ENCODE assay signal across 8 cellular contexts in genomic region chr17:48047113-48047740, GRCh38. TPM values are rescaled to one million over a fixed set of nuclear protein-coding genes. Genes with fewer than 3 reads are reported as not detected.
DNase-seq lines count a peak whose midpoint lies in the region; ATAC-seq, FAIRE-seq and TF ChIP-seq lines count a peak whose summit lies in the region.

No MANE protein-coding gene starts in this region.

- no peaks in the 10 kb centered on the region for H3K9me3 Mint-ChIP-seq in activated naive CD8-positive, alpha-beta T cell treated with anti-CD3 and anti-CD28 coated beads for 36 hours

- H3K27me3 Mint-ChIP-seq in activated naive CD8-positive, alpha-beta T cell treated with anti-CD3 and anti-CD28 coated beads for 36 hours = peaks cover 4% of the 10 kb centered on the region

- RAD21 ChIA-PET in HCT116 (lab: Charles Lee; ENCODE audit: low non-redundant PET in 1 of 2, low total read pairs in 2 of 2, uncharacterized antibody in 2 of 2, unreplicated experiment in 2 of 2) = no interaction called here

- no peak for FAIRE-seq in A549 (lab: Jason Lieb, UNC)

- TF ChIP-seq POLR2A in A549 (IDR thresholded peaks at IDR 0.05; ENCODE audit: low read length) = no peak; the same call in 1 of the 2 replicates
- TF ChIP-seq POLR2A in HCT116 (IDR thresholded peaks at IDR 0.05; ENCODE audit: borderline replicate concordance, extremely low read depth, insufficient read depth, insufficient read length) = peak; percentile 4
- no peak for TF ChIP-seq POLR2A in testis (IDR thresholded peaks at IDR 0.05)

- DNase-seq in A549 (ENCODE audit: low read depth in 1 of 2, low spot score in 1 of 2) (peak in 1 of 2 experiments; percentile 26), HCT116 (ENCODE audit: low read depth, low spot score) (no peak), left kidney (ENCODE audit: low read depth, low spot score) (peak; percentile 48), testis (no peak), anterior cingulate cortex (lab: John Stamatoyannopoulos, UW) (no peak)
- DNase-seq in activated naive CD8-positive, alpha-beta T cell treated with anti-CD3 and anti-CD28 coated beads for 36 hours = no peak
- DNase-seq in activated CD4-positive, CD25-positive, alpha-beta regulatory T cell (lab: John Stamatoyannopoulos, UW) = no peak

- CTCF ChIA-PET in A549 (lab: Yijun Ruan, JAX) (interaction anchor here (0.7 to 46.6 kb wide), 8 partner anchors 12 to 85 kb away, joined by 3 to 1398 read pairs (median 6); partner anchors contain the start of gene COPZ2), HCT116 (lab: Charles Lee) (interaction anchor here (3.4 to 3.5 kb wide), 2 partner anchors 21 to 22 kb away, joined by 24 to 37 read pairs; no protein-coding TSS in a partner anchor)

- ATAC-seq in A549 (no peak), HCT116 (no peak), HG02840 (IDR thresholded peaks at IDR 0.05; ENCODE audit: low FRiP score, unreplicated experiment) (no peak)

- no peak overlapping the region for H2AFZ ChIP-seq in HCT116 (ENCODE audit: low read depth, low read length, poor library complexity, severe bottlenecking)

- peaks cover 46% of the 10 kb centered on the region for H3K4me1 ChIP-seq in A549
- H3K4me1 ChIP-seq in HCT116 (ENCODE audit: control insufficient read depth in 1 of 2, insufficient read depth in 2 of 2, low read length in 2 of 2) = peaks cover 25 to 52% of the 10 kb centered on the region in 2 experiments
- H3K4me1 ChIP-seq in testis = peaks cover 31% of the 10 kb centered on the region

- H3K27ac ChIP-seq in A549 (peak overlapping the region; percentile 95 to 99), HCT116 (ENCODE audit: low read depth, low read length) (peak overlapping the region; percentile 90), testis (peak overlapping the region; percentile 98 to 99)

- 8% methylated on average over 26 of the region's 26 CpGs for WGBS in A549 (ENCODE audit: missing lambda C conversion rate)
- WGBS in testis, 2 donors = 3% methylated on average over 21 to 24 of the region's 26 CpGs

- H3K4me1 Mint-ChIP-seq in activated naive CD8-positive, alpha-beta T cell treated with anti-CD3 and anti-CD28 coated beads for 36 hours = peaks cover 48% of the 10 kb centered on the region

- H3K4me3 Mint-ChIP-seq in activated naive CD8-positive, alpha-beta T cell treated with anti-CD3 and anti-CD28 coated beads for 36 hours = peak overlapping the region; percentile 99

- TF ChIP-seq EP300 in A549 (IDR thresholded peaks at IDR 0.05) = no peak

- BruUV-seq in HCT116 (replicated peaks; lab: Mats Ljungman, UMichigan) = no TSS peak

- POLR2A ChIA-PET in A549 (lab: Yijun Ruan, JAX) (interaction anchor here (1.5 to 6.7 kb wide), 14 partner anchors 9 to 589 kb away, joined by 4 to 59 read pairs (median 11); partner anchors contain the start of genes CBX1, HOXB9 and SNX11), HCT116 (lab: Charles Lee) (interaction anchor here (4.0 to 4.7 kb wide), 2 partner anchors 15 to 21 kb away, joined by 45 to 114 read pairs; no protein-coding TSS in a partner anchor)

- H3K36me3 ChIP-seq in HCT116 (ENCODE audit: control insufficient read depth in 1 of 2, insufficient read depth in 2 of 2, low read length in 2 of 2) (peaks cover 17 to 19% of the 10 kb centered on the region in 2 experiments), testis (ENCODE audit: low read depth, missing control alignments) (no peaks in the 10 kb centered on the region)

- H3K9me3 ChIP-seq in A549 (no peaks in the 10 kb centered on the region), HCT116 (ENCODE audit: control insufficient read depth in 1 of 2, insufficient read depth in 1 of 2, low read depth in 1 of 2, low read length in 2 of 2) (no peaks in the 10 kb centered on the region), testis (no peaks in the 10 kb centered on the region)

- no peaks in the 10 kb centered on the region for H3K27me3 ChIP-seq in HCT116 (ENCODE audit: insufficient read depth, low read length)
- no peaks in the 10 kb centered on the region for H3K27me3 ChIP-seq in testis

- peak overlapping the region; percentile 79 for H3K4me3 ChIP-seq in A549
- peak overlapping the region; percentile 64 to 67 for H3K4me3 ChIP-seq in HCT116 (replicated peaks in 1 of 2; ENCODE audit: low read depth in 1 of 2, low read length in 2 of 2)
- H3K4me3 ChIP-seq in testis = peak overlapping the region; percentile 80 to 96

- H3K27ac Mint-ChIP-seq in activated naive CD8-positive, alpha-beta T cell treated with anti-CD3 and anti-CD28 coated beads for 36 hours = peak overlapping the region; percentile 100

- intact Hi-C loops in HCT116 (cut with micrococcal nuclease) = no loop called here
- intact Hi-C loops in testis (cut with DNase I; ENCODE audit: low total_unique reads) = no loop called here

- H4K20me1 ChIP-seq in HCT116 (ENCODE audit: insufficient read depth) = no peaks in the 10 kb centered on the region

- H3K36me3 Mint-ChIP-seq in activated naive CD8-positive, alpha-beta T cell treated with anti-CD3 and anti-CD28 coated beads for 36 hours = peaks cover 51% of the 10 kb centered on the region

- TF ChIP-seq CTCF in A549 (IDR thresholded peaks at IDR 0.05) (no peak), HCT116 (IDR thresholded peaks at IDR 0.05 in 2 of 3, conservative IDR thresholded peaks at IDR 0.05 in 1 of 3; ENCODE audit: borderline replicate concordance in 1 of 3, insufficient read depth in 1 of 3, low read depth in 2 of 3, low read length in 2 of 3) (no peak), testis (IDR thresholded peaks at IDR 0.05) (no peak)

- no peaks in the 10 kb centered on the region for H3K9me2 ChIP-seq in HCT116 (ENCODE audit: insufficient read depth)

- peaks cover 36% of the 10 kb centered on the region for H3K79me2 ChIP-seq in HCT116 (ENCODE audit: insufficient read depth, low read length)

- H3K4me2 ChIP-seq in A549 (peak overlapping the region; percentile 85), HCT116 (ENCODE audit: low read length) (peak overlapping the region; percentile 78)

- H3K9ac ChIP-seq in HCT116 (ENCODE audit: low read length) = peak overlapping the region; percentile 72

- TF ChIP-seq RAD21 in A549 (conservative IDR thresholded peaks at IDR 0.05 in 1 of 2, IDR thresholded peaks at IDR 0.05 in 1 of 2) (no peak), HCT116 (IDR thresholded peaks at IDR 0.05; ENCODE audit: low read depth) (no peak)

TF ChIP-seq in A549, 52 proteins besides CTCF, POLR2A, EP300 and RAD21 (continues in another document):
- TF ChIP-seq NR3C1 (IDR thresholded peaks at IDR 0.05) = no peak

TF ChIP-seq in HCT116, 20 proteins besides CTCF, POLR2A, EP300 and RAD21 (continues in another document):
- TF ChIP-seq ATF3 (IDR thresholded peaks at IDR 0.05) (no peak), EGR1 (IDR thresholded peaks at IDR 0.05; ENCODE audit: low read depth) (no peak), POLR2AphosphoS5 (IDR thresholded peaks at IDR 0.05; ENCODE audit: low read depth, low read length) (no peak), ZFX (IDR thresholded peaks at IDR 0.05) (no peak), MAX (IDR thresholded peaks at IDR 0.05) (no peak), ELF1 (IDR thresholded peaks at IDR 0.05; ENCODE audit: borderline replicate concordance, low read depth) (no peak), ZNF274 (IDR thresholded peaks at IDR 0.05; ENCODE audit: low read depth, low read length) (no peak), SIN3A (IDR thresholded peaks at IDR 0.05; ENCODE audit: low read depth) (no peak), EZH2phosphoT487 (IDR thresholded peaks at IDR 0.05; ENCODE audit: borderline replicate concordance) (no peak), FOSL1 (IDR thresholded peaks at IDR 0.05; ENCODE audit: low read depth) (no peak), EZH2 (IDR thresholded peaks at IDR 0.05) (no peak)

RNA-seq across cellular contexts. Expression of gene NFE2L1, which starts 0.9 kb away (rescaled TPM):
- 241 and 283 TPM in 2 replicates for polyA plus RNA-seq in A549 (2011; rRNA removed)
- 75.7 and 97.7 TPM in 2 replicates for polyA plus RNA-seq in A549 (2012; cell fraction: cytosol; rRNA removed)
- 151 and 159 TPM in 2 replicates for polyA plus RNA-seq in A549 (2012; cell fraction: nucleus; rRNA removed)
- 104 to 111 TPM (median 108 TPM) in 3 replicates for polyA plus RNA-seq in A549 (2017; fragmentation: RNase III; extraction: RNeasy Plus Mini Kit Qiagen cat#74134 plus additional on column Dnase treatment)
- polyA minus RNA-seq in A549 (2011; rRNA and poly(A)+ RNA removed) = 151 and 163 TPM in 2 replicates
- total RNA-seq in HCT116 (2021; ENCODE audit: unreplicated experiment) = 135 TPM
- 157 and 172 TPM in 2 replicates for polyA plus RNA-seq in HCT116 (2012)
- total RNA-seq in activated naive CD8-positive, alpha-beta T cell treated with anti-CD3 and anti-CD28 coated beads for 36 hours = 10 to 100 TPM; 99.0 to 99.7 TPM
- total RNA-seq in testis = 100 to 1,000 TPM; 180 to 199 TPM
- 193 TPM for polyA plus RNA-seq in testis (ENCODE audit: insufficient read depth, low read depth, low replicate concordance)

RNA-seq across cellular contexts. Expression of gene COPZ2, which starts 9.6 kb away (rescaled TPM):
- polyA plus RNA-seq in A549 (2011; rRNA removed) = 19.1 and 19.3 TPM in 2 replicates
- 12.3 and 13.7 TPM in 2 replicates for polyA plus RNA-seq in A549 (2012; cell fraction: cytosol; rRNA removed)
- polyA plus RNA-seq in A549 (2012; cell fraction: nucleus; rRNA removed) = 7.1 and 11.4 TPM in 2 replicates
- 10.6 to 11.0 TPM (median 10.9 TPM) in 3 replicates for polyA plus RNA-seq in A549 (2017; fragmentation: RNase III; extraction: RNeasy Plus Mini Kit Qiagen cat#74134 plus additional on column Dnase treatment)
- 12.7 and 13.4 TPM in 2 replicates for polyA minus RNA-seq in A549 (2011; rRNA and poly(A)+ RNA removed)
- total RNA-seq in HCT116 (2021; ENCODE audit: unreplicated experiment) = not detected
- polyA plus RNA-seq in HCT116 (2012) = 0.14 TPM in 1 of 2 replicates, not detected in the other
- 1 to 10 TPM; 6.3 to 7.5 TPM for total RNA-seq in activated naive CD8-positive, alpha-beta T cell treated with anti-CD3 and anti-CD28 coated beads for 36 hours
- total RNA-seq in testis = 10 to 100 TPM; 13.2 to 14.7 TPM
- polyA plus RNA-seq in testis (ENCODE audit: insufficient read depth, low read depth, low replicate concordance) = 47.6 TPM

RNA-seq across cellular contexts. Expression of gene CBX1, which starts 54.1 kb away (rescaled TPM):
- 69.6 and 84.4 TPM in 2 replicates for polyA plus RNA-seq in A549 (2011; rRNA removed)
- 44.2 and 49.1 TPM in 2 replicates for polyA plus RNA-seq in A549 (2012; cell fraction: cytosol; rRNA removed)
- polyA plus RNA-seq in A549 (2012; cell fraction: nucleus; rRNA removed) = 9.9 and 14.7 TPM in 2 replicates
- polyA plus RNA-seq in A549 (2017; fragmentation: RNase III; extraction: RNeasy Plus Mini Kit Qiagen cat#74134 plus additional on column Dnase treatment) = 155 to 173 TPM (median 170 TPM) in 3 replicates
- polyA minus RNA-seq in A549 (2011; rRNA and poly(A)+ RNA removed) = 12.4 and 12.7 TPM in 2 replicates
- 136 TPM for total RNA-seq in HCT116 (2021; ENCODE audit: unreplicated experiment)
- 47.8 and 66.8 TPM in 2 replicates for polyA plus RNA-seq in HCT116 (2012)
- 10 to 100 TPM; 60.3 to 60.5 TPM for total RNA-seq in activated naive CD8-positive, alpha-beta T cell treated with anti-CD3 and anti-CD28 coated beads for 36 hours
- 10 to 100 TPM; 59.9 to 70.1 TPM for total RNA-seq in testis
- polyA plus RNA-seq in testis (ENCODE audit: insufficient read depth, low read depth, low replicate concordance) = 123 TPM

Comparison
In these comparisons a context has a peak if more than half of its experiments do, and no peak if none do; other contexts are left out.
1. Of the 6 proteins assayed by ChIP-seq in both A549 and HCT116: peak only in A549: none; only in HCT116: POLR2A; in both: none; in neither: 5.